In genomic region chrX:118545510-118545909, GRCh38 we compare ENCODE assay signal across 1 cellular context.
TF ChIP-seq lines count a peak whose summit lies in the region.

No MANE protein-coding gene starts in this region.

TF ChIP-seq in SK-N-SH, 30 proteins besides CTCF, POLR2A, EP300 and RAD21 (continued from another document):
- TF ChIP-seq RXRA (IDR thresholded peaks at IDR 0.05; ENCODE audit: borderline replicate concordance, low read depth) (no peak), SIN3A (IDR thresholded peaks at IDR 0.05; ENCODE audit: borderline replicate concordance, low read depth, low read length) (no peak), FOXM1 (IDR thresholded peaks at IDR 0.05; ENCODE audit: low read depth) (no peak), TCF12 (IDR thresholded peaks at IDR 0.05) (peak; percentile 78), MEF2A (IDR thresholded peaks at IDR 0.05; ENCODE audit: borderline replicate concordance, low read depth) (no peak), YY1 (IDR thresholded peaks at IDR 0.05; ENCODE audit: low read depth) (no peak), USF1 (IDR thresholded peaks at IDR 0.05; ENCODE audit: borderline replicate concordance, low read depth) (no peak), FOSL2 (IDR thresholded peaks at IDR 0.05; ENCODE audit: borderline replicate concordance, low read depth) (peak; percentile 40; the same call in 1 of the 2 replicates), TAF1 (IDR thresholded peaks at IDR 0.05; ENCODE audit: borderline replicate concordance, low read depth, low read length) (no peak), EZH2phosphoT487 (IDR thresholded peaks at IDR 0.05; ENCODE audit: borderline replicate concordance, low read depth) (no peak), RCOR1 (IDR thresholded peaks at IDR 0.05; ENCODE audit: low read length) (no peak)
- TF ChIP-seq, protein P1, sequence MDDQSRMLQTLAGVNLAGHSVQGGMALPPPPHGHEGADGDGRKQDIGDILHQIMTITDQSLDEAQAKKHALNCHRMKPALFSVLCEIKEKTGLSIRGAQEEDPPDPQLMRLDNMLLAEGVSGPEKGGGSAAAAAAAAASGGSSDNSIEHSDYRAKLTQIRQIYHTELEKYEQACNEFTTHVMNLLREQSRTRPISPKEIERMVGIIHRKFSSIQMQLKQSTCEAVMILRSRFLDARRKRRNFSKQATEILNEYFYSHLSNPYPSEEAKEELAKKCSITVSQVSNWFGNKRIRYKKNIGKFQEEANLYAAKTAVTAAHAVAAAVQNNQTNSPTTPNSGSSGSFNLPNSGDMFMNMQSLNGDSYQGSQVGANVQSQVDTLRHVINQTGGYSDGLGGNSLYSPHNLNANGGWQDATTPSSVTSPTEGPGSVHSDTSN (IDR thresholded peaks at IDR 0.05) = peak; percentile 39
